2 cellular contexts compared by ENCODE assay signal in genomic region chr5:111469905-111470304, GRCh38.
TF ChIP-seq lines count a peak whose summit lies in the region.

No MANE protein-coding gene starts in this region.

TF ChIP-seq in HCT116, 20 proteins besides CTCF, POLR2A, EP300 and RAD21 (continued from another document):
- TF ChIP-seq ZBTB33 (IDR thresholded peaks at IDR 0.05; ENCODE audit: extremely low read depth, insufficient replicate concordance, low read length) (no peak), CEBPB (IDR thresholded peaks at IDR 0.05; ENCODE audit: low read depth) (no peak), JUND (IDR thresholded peaks at IDR 0.05) (no peak), EZH2phosphoT487 (IDR thresholded peaks at IDR 0.05; ENCODE audit: borderline replicate concordance) (no peak), MAX (IDR thresholded peaks at IDR 0.05) (no peak), ZNF274 (IDR thresholded peaks at IDR 0.05; ENCODE audit: low read depth, low read length) (no peak), YY1 (IDR thresholded peaks at IDR 0.05; ENCODE audit: extremely low read depth, insufficient replicate concordance, low read depth, low read length) (no peak), SP1 (IDR thresholded peaks at IDR 0.05; ENCODE audit: low read depth) (no peak), ZFX (IDR thresholded peaks at IDR 0.05) (no peak), EGR1 (IDR thresholded peaks at IDR 0.05; ENCODE audit: low read depth) (no peak), TCF7L2 (IDR thresholded peaks at IDR 0.05; ENCODE audit: borderline replicate concordance, extremely low read depth, insufficient read depth, insufficient read length) (no peak)
TF ChIP-seq in HCT116: peak in this region for 0.

TF ChIP-seq in SK-N-SH treated with all-trans-retinoic acid at 6 μM for 48 hours, 23 proteins besides CTCF, POLR2A, EP300 and RAD21 (continued from another document):
- TF ChIP-seq PATZ1 (CRISPR knock-in tag; IDR thresholded peaks at IDR 0.05; ENCODE audit: borderline replicate concordance) (no peak), ISL1 (CRISPR knock-in tag; IDR thresholded peaks at IDR 0.05) (no peak), PPARA (CRISPR knock-in tag; IDR thresholded peaks at IDR 0.05; ENCODE audit: borderline replicate concordance) (no peak), SNAI2 (CRISPR knock-in tag; IDR thresholded peaks at IDR 0.05) (no peak), ZFP30 (CRISPR knock-in tag; IDR thresholded peaks at IDR 0.05) (no peak), TCF4 (CRISPR knock-in tag; IDR thresholded peaks at IDR 0.05; ENCODE audit: borderline replicate concordance) (no peak), OSR1 (CRISPR knock-in tag; IDR thresholded peaks at IDR 0.05) (no peak), ARNTL (CRISPR knock-in tag; IDR thresholded peaks at IDR 0.05; ENCODE audit: borderline replicate concordance, low read depth) (no peak), POU6F1 (CRISPR knock-in tag; IDR thresholded peaks at IDR 0.05; ENCODE audit: borderline replicate concordance, low read depth) (no peak), ZNF8 (CRISPR knock-in tag; IDR thresholded peaks at IDR 0.05) (no peak), GLIS3 (CRISPR knock-in tag; IDR thresholded peaks at IDR 0.05) (no peak), ESRRG (CRISPR knock-in tag; IDR thresholded peaks at IDR 0.05) (no peak), TOX (CRISPR knock-in tag; IDR thresholded peaks at IDR 0.05; ENCODE audit: borderline replicate concordance) (no peak), CSDC2 (CRISPR knock-in tag; IDR thresholded peaks at IDR 0.05) (no peak), ZNF565 (CRISPR knock-in tag; conservative IDR thresholded peaks at IDR 0.05; ENCODE audit: low read depth) (no peak), ZNF70 (CRISPR knock-in tag; IDR thresholded peaks at IDR 0.05) (no peak)
